Comparison of ENCODE assay signal across 14 cellular contexts in genomic region chr19:43545981-43546380, GRCh38. TPM values are rescaled to one million over a fixed set of nuclear protein-coding genes. Genes with fewer than 3 reads are reported as not detected.
DNase-seq lines count a peak whose midpoint lies in the region; ATAC-seq and TF ChIP-seq lines count a peak whose summit lies in the region.
"Had no signal": no experiment of that assay in that cellular context is flagged by ENCODE, and none has a peak within 500 bp of the region (broad histone marks: within the 10 kb centered on the region; RNA-seq: fewer than 3 reads in every experiment).

No MANE protein-coding gene starts in this region.

- H3K4me3 ChIP-seq in BLaER1 (no peak overlapping the region), Peyer's patch (no peak overlapping the region)
- H3K4me3 ChIP-seq: A549, GM12878, GM23248 had no signal

- TF ChIP-seq POLR2A in Peyer's patch (IDR thresholded peaks at IDR 0.05), result no peak

- H3K9ac ChIP-seq in BLaER1, result peak overlapping the region; percentile 32; the same call in 1 of the 2 replicates
- H3K9ac ChIP-seq: GM23248 had no signal

- no peaks in the 10 kb centered on the region for H3K4me1 Mint-ChIP-seq in stimulated activated effector memory CD8-positive, alpha-beta T cell treated with anti-CD3 and anti-CD28 coated beads, Interleukin-12 subunit alpha, Interleukin-12 subunit beta, amount 100 ng/mL, for 72 hours

- H3K27ac Mint-ChIP-seq in stimulated activated effector memory CD8-positive, alpha-beta T cell treated with anti-CD3 and anti-CD28 coated beads, Interleukin-12 subunit alpha, Interleukin-12 subunit beta, amount 100 ng/mL, for 72 hours, result peak overlapping the region; percentile 89

- ATAC-seq in stimulated activated effector memory CD8-positive, alpha-beta T cell treated with anti-CD3 and anti-CD28 coated beads, Interleukin-12 subunit alpha, Interleukin-12 subunit beta, amount 100 ng/mL, for 72 hours, result no peak
- ATAC-seq: GM12878, HCT116 had no signal

- H3K27me3 ChIP-seq in BLaER1 (no peaks in the 10 kb centered on the region), Peyer's patch (no peaks in the 10 kb centered on the region)

- H3K4me3 Mint-ChIP-seq in stimulated activated effector memory CD8-positive, alpha-beta T cell treated with anti-CD3 and anti-CD28 coated beads, Interleukin-12 subunit alpha, Interleukin-12 subunit beta, amount 100 ng/mL, for 72 hours, result no peak overlapping the region
- H3K4me3 Mint-ChIP-seq: CD4-positive, CD25-positive, alpha-beta regulatory T cell had no signal

- no peaks in the 10 kb centered on the region for H3K9me3 ChIP-seq in BLaER1
- no peaks in the 10 kb centered on the region for H3K9me3 ChIP-seq in Peyer's patch
- H3K9me3 ChIP-seq: A549 had no signal

- H3K4me2 ChIP-seq in BLaER1, result peak overlapping the region; percentile 68
- H3K4me2 ChIP-seq: A549 had no signal

- H3K36me3 ChIP-seq in BLaER1, result peaks cover 86% of the 10 kb centered on the region
- peaks cover 0 to 65% (median 0%) of the 10 kb centered on the region in 3 donors for H3K36me3 ChIP-seq in Peyer's patch

- TF ChIP-seq CTCF in Peyer's patch (IDR thresholded peaks at IDR 0.05), result no peak

- no peaks in the 10 kb centered on the region for H4K20me1 ChIP-seq in BLaER1

- H3K36me3 Mint-ChIP-seq in stimulated activated effector memory CD8-positive, alpha-beta T cell treated with anti-CD3 and anti-CD28 coated beads, Interleukin-12 subunit alpha, Interleukin-12 subunit beta, amount 100 ng/mL, for 72 hours, result peaks cover 62% of the 10 kb centered on the region

- H3K27ac ChIP-seq in BLaER1 (peak overlapping the region; percentile 3; the same call in 1 of the 2 replicates), angular gyrus (ENCODE audit: low read depth, low read length) (peak overlapping the region; percentile 9), Peyer's patch (no peak overlapping the region)
- H3K27ac ChIP-seq: A549, GM23248, HL-60 had no signal

- H3K4me1 ChIP-seq in BLaER1 (peaks cover 25% of the 10 kb centered on the region), Peyer's patch (no peaks in the 10 kb centered on the region)
- H3K4me1 ChIP-seq: A549 had no signal

- DNase-seq in Ammon's horn (ENCODE audit: low spot score) (peak; percentile 39), Peyer's patch (no peak)
- no peak for DNase-seq in stimulated activated effector memory CD8-positive, alpha-beta T cell treated with anti-CD3 and anti-CD28 coated beads, Interleukin-12 subunit alpha, Interleukin-12 subunit beta, amount 100 ng/mL, for 72 hours (ENCODE audit: low spot score in 2 of 2)
- DNase-seq in activated CD4-positive, alpha-beta T cell treated with anti-CD3 and anti-CD28 coated beads for 48 hours, result no peak
- DNase-seq: CD4-positive, CD25-positive, alpha-beta regulatory T cell; DMS79; GM23248 had no signal

- no peaks in the 10 kb centered on the region for H3K9me3 Mint-ChIP-seq in stimulated activated effector memory CD8-positive, alpha-beta T cell treated with anti-CD3 and anti-CD28 coated beads, Interleukin-12 subunit alpha, Interleukin-12 subunit beta, amount 100 ng/mL, for 72 hours
- H3K9me3 Mint-ChIP-seq: CD4-positive, CD25-positive, alpha-beta regulatory T cell had no signal

RNA-seq across cellular contexts. Expression of gene ZNF575, which starts 13.0 kb away (rescaled TPM):
- total RNA-seq in Peyer's patch, result 1 to 10 TPM in 2 of 4 donors, under 1 TPM in 2; 0.53 to 1.7 (median 1.3) TPM
- total RNA-seq: G401 had no signal

RNA-seq across cellular contexts. Expression of gene ETHE1, which starts 19.0 kb away (rescaled TPM):
- 100 to 1,000 TPM; 115 to 252 (median 199) TPM for total RNA-seq in Peyer's patch

RNA-seq across cellular contexts. Expression of gene XRCC1, which starts 29.3 kb away (rescaled TPM):
- total RNA-seq in Peyer's patch, result 10 to 100 TPM; 18.4 to 49.5 (median 22.2) TPM

RNA-seq across cellular contexts. Expression of gene PINLYP, which starts 29.6 kb away (rescaled TPM):
- total RNA-seq in Peyer's patch, result 1 to 10 TPM in 3 of 4 donors, not detected in 1; 1.9 to 6.6 (median 2.8) TPM
- total RNA-seq: CD4-positive, CD25-positive, alpha-beta regulatory T cell had no signal

RNA-seq across cellular contexts. Expression of gene PHLDB3, which starts 41.4 kb away (rescaled TPM):
- 10 to 100 TPM; 13.0 to 23.4 (median 18.0) TPM for total RNA-seq in Peyer's patch

Comparison
In these comparisons a context has a peak if more than half of its experiments do, and no peak if none do; other contexts are left out.
1. H3K27ac ChIP-seq: peak in BLaER1 (single experiment) and angular gyrus (single experiment); none in Peyer's patch (0 of 4).